In genomic region chr2:53715568-53715967, GRCh38 we compare ENCODE assay signal across 7 cellular contexts. TPM values are rescaled to one million over a fixed set of nuclear protein-coding genes. Genes with fewer than 3 reads are reported as not detected.
A peak's percentile ranks its signal among the peaks of the same experiment; 100 is the strongest.
DNase-seq lines count a peak whose midpoint lies in the region; ATAC-seq and TF ChIP-seq lines count a peak whose summit lies in the region.

No MANE protein-coding gene starts in this region.

- no peaks in the 10 kb centered on the region for H4K20me1 ChIP-seq in KMS-11 (ENCODE audit: insufficient read depth)

- intact Hi-C loops in lower leg skin (cut with DNase I; ENCODE audit: low total_unique reads): no loop called here

- no peaks in the 10 kb centered on the region for H3K36me3 ChIP-seq in KMS-11 (ENCODE audit: insufficient read depth)

- H3K4me3 Mint-ChIP-seq in chondrocyte (ENCODE audit: unreplicated experiment) (no peak overlapping the region), progenitor cell of endocrine pancreas (ENCODE audit: low read depth) (no peak overlapping the region)

- H3K4me1 Mint-ChIP-seq in chondrocyte (ENCODE audit: low read depth): peaks cover 55% of the 10 kb centered on the region
- H3K4me1 Mint-ChIP-seq in progenitor cell of endocrine pancreas (ENCODE audit: low read depth): no peaks in the 10 kb centered on the region

- ATAC-seq in HG03095 (IDR thresholded peaks at IDR 0.05; ENCODE audit: unreplicated experiment): no peak

- H3K36me3 Mint-ChIP-seq in chondrocyte (ENCODE audit: low read depth) (peaks cover 14% of the 10 kb centered on the region), progenitor cell of endocrine pancreas (ENCODE audit: insufficient read depth) (peaks cover 33% of the 10 kb centered on the region)

- no peaks in the 10 kb centered on the region for H3K4me1 ChIP-seq in KMS-11 (ENCODE audit: low read depth, poor library complexity, severe bottlenecking)

- no peak overlapping the region for H3K4me3 ChIP-seq in GM12865 (ENCODE audit: low read depth, low read length)
- no peak overlapping the region for H3K4me3 ChIP-seq in KMS-11 (IDR thresholded peaks at IDR 0.05; ENCODE audit: insufficient read depth, low read depth, low read length)
- no peak overlapping the region for H3K4me3 ChIP-seq in lower leg skin (ENCODE audit: low read depth, poor library complexity, severe bottlenecking)

- TF ChIP-seq CTCF in GM12865 (IDR thresholded peaks at IDR 0.05; ENCODE audit: insufficient read depth, low read depth, low read length, missing control alignments) (peak; percentile 17), KMS-11 (conservative IDR thresholded peaks at IDR 0.05; ENCODE audit: low read depth, low read length) (peak; percentile 57), chondrocyte (IDR thresholded peaks at IDR 0.05) (peak; percentile 91), progenitor cell of endocrine pancreas (IDR thresholded peaks at IDR 0.05; ENCODE audit: unreplicated experiment) (peak; percentile 56), lower leg skin (IDR thresholded peaks at IDR 0.05) (no peak)

- H3K27me3 ChIP-seq in KMS-11 (ENCODE audit: insufficient read depth, low read depth): no peaks in the 10 kb centered on the region

- H3K9ac ChIP-seq in KMS-11: no peak overlapping the region

- no peak for TF ChIP-seq POLR2A in lower leg skin (IDR thresholded peaks at IDR 0.05)

- peaks cover 13% of the 10 kb centered on the region for H3K9me3 Mint-ChIP-seq in chondrocyte (ENCODE audit: low read depth)
- H3K9me3 Mint-ChIP-seq in progenitor cell of endocrine pancreas (ENCODE audit: low read depth): peaks cover 12% of the 10 kb centered on the region

- H3K79me2 ChIP-seq in KMS-11 (ENCODE audit: insufficient read depth, low read depth): no peaks in the 10 kb centered on the region

- H3K27ac ChIP-seq in KMS-11: no peak overlapping the region

- H3K27ac Mint-ChIP-seq in chondrocyte (ENCODE audit: unreplicated experiment): peak overlapping the region; percentile 72
- H3K27ac Mint-ChIP-seq in progenitor cell of endocrine pancreas: no peak overlapping the region

- no peak overlapping the region for H3K4me2 ChIP-seq in KMS-11

- DNase-seq in GM12865 (ENCODE audit: low read depth) (peak; percentile 8), chondrocyte (ENCODE audit: low spot score) (no peak), progenitor cell of endocrine pancreas (ENCODE audit: low spot score, unreplicated experiment) (no peak), OCI-M2 (lab: John Stamatoyannopoulos, UW; ENCODE audit: unreplicated experiment) (no peak), lower leg skin (ENCODE audit: low spot score in 2 of 2) (no peak)

- no peak overlapping the region for H2AFZ ChIP-seq in KMS-11 (ENCODE audit: low read depth)

- H3K27me3 Mint-ChIP-seq in chondrocyte (ENCODE audit: low read depth): no peaks in the 10 kb centered on the region
- no peaks in the 10 kb centered on the region for H3K27me3 Mint-ChIP-seq in progenitor cell of endocrine pancreas

RNA-seq across cellular contexts. Expression of gene CHAC2, which starts 52.0 kb away (rescaled TPM):
- total RNA-seq in chondrocyte: 2.7 to 3.0 TPM (median 2.9 TPM) in 3 replicates
- 1.6 and 2.9 TPM in 2 replicates for total RNA-seq in progenitor cell of endocrine pancreas
- 1 to 10 TPM in 3 of 4 donors, under 1 TPM in 1; 0.76 to 1.9 (median 1.4) TPM for total RNA-seq in lower leg skin

Comparison
In these comparisons a context has a peak if more than half of its experiments do, and no peak if none do; other contexts are left out.
1. CTCF ChIP-seq: peak in GM12865 (single experiment), KMS-11 (single experiment), chondrocyte (single experiment) and progenitor cell of endocrine pancreas (single experiment); none in lower leg skin (0 of 3).